Comparison of ENCODE assay signal across 19 cellular contexts in genomic region chr10:118704711-118705110, GRCh38. TPM values are rescaled to one million over a fixed set of nuclear protein-coding genes. Genes with fewer than 3 reads are reported as not detected.
DNase-seq lines count a peak whose midpoint lies in the region; ATAC-seq, FAIRE-seq and TF ChIP-seq lines count a peak whose summit lies in the region.
"Had no signal": no experiment of that assay in that cellular context is flagged by ENCODE, and none has a peak within 500 bp of the region (broad histone marks: within the 10 kb centered on the region; RNA-seq: fewer than 3 reads in every experiment).

No MANE protein-coding gene starts in this region.

- CTCF ChIA-PET in CD4-positive, alpha-beta T cell (lab: Charles Lee) = no interaction called here

- no peak for DNase-seq in CD4-positive, alpha-beta T cell
- DNase-seq in GM23338 (ENCODE audit: low spot score) (peak; percentile 14), astrocyte (ENCODE audit: low read depth) (no peak), epithelial cell of prostate (ENCODE audit: low read depth, low spot score) (no peak), GM19239 (ENCODE audit: insufficient read length, low spot score) (no peak), SJCRH30 (no peak)
- no peak for DNase-seq in stimulated activated CD4-positive, alpha-beta T cell treated with anti-CD3 and anti-CD28 coated beads, Interleukin-1b, Interleukin-23, amount 100 ng/mL, for 48 hours
- DNase-seq: AML-193; CD4-positive, alpha-beta memory T cell; COR-L47; DMS153; DMS79 treated with DMSO at 0.1 percent for 48 hours; GF-D8 had no signal

- FAIRE-seq in astrocyte (lab: Jason Lieb, UNC) (no peak), GM19239 (lab: Jason Lieb, UNC) (no peak)
- FAIRE-seq: A549, H1 had no signal

- H3K36me3 ChIP-seq in GM23338 (ENCODE audit: insufficient read depth) (no peaks in the 10 kb centered on the region; the same call in 1 of the 2 replicates), astrocyte (ENCODE audit: insufficient read depth, low read length) (peaks cover 8% of the 10 kb centered on the region), SJCRH30 (peaks cover 16% of the 10 kb centered on the region)

- no peaks in the 10 kb centered on the region for H3K9me3 ChIP-seq in CD4-positive, alpha-beta T cell (ENCODE audit: control insufficient read depth, low read length)
- H3K9me3 ChIP-seq in astrocyte (ENCODE audit: insufficient read depth, low read depth, low read length) (no peaks in the 10 kb centered on the region), SJCRH30 (replicated peaks) (no peaks in the 10 kb centered on the region)
- H3K9me3 ChIP-seq: A549, HAP-1 had no signal

- no peak overlapping the region for H3K4me3 Mint-ChIP-seq in CD4-positive, alpha-beta T cell
- H3K4me3 Mint-ChIP-seq in GM23338 (no peak overlapping the region), astrocyte (ENCODE audit: unreplicated experiment) (no peak overlapping the region)
- H3K4me3 Mint-ChIP-seq: CD4-positive, alpha-beta memory T cell had no signal

- no peaks in the 10 kb centered on the region for H3F3A ChIP-seq in GM23338 (replicated peaks; ENCODE audit: low read depth)

- no peak for ATAC-seq in CD4-positive, alpha-beta T cell (ENCODE audit: poor library complexity)
- no peak for ATAC-seq in GM23338
- no peak for ATAC-seq in HG02840 (IDR thresholded peaks at IDR 0.05; ENCODE audit: low FRiP score, unreplicated experiment)
- ATAC-seq: A549 had no signal

- no peak overlapping the region for H3K27ac ChIP-seq in CD4-positive, alpha-beta T cell (ENCODE audit: low read depth, low read length)
- no peak overlapping the region; the same call in 1 of the 2 replicates for H3K27ac ChIP-seq in GM23338 (ENCODE audit: low read depth)
- H3K27ac ChIP-seq in astrocyte (ENCODE audit: low read depth, low read length) = no peak overlapping the region
- peak overlapping the region; percentile 15 for H3K27ac ChIP-seq in epithelial cell of prostate
- H3K27ac ChIP-seq in SJCRH30 = no peak overlapping the region
- H3K27ac ChIP-seq: 22Rv1, A549, C4-2B had no signal

- no peaks in the 10 kb centered on the region for H3K9me3 Mint-ChIP-seq in CD4-positive, alpha-beta T cell
- H3K9me3 Mint-ChIP-seq in GM23338 = no peaks in the 10 kb centered on the region
- peaks cover 2% of the 10 kb centered on the region for H3K9me3 Mint-ChIP-seq in astrocyte (ENCODE audit: unreplicated experiment)
- H3K9me3 Mint-ChIP-seq: CD4-positive, alpha-beta memory T cell had no signal

- no peaks in the 10 kb centered on the region for H3K27me3 ChIP-seq in CD4-positive, alpha-beta T cell (ENCODE audit: control insufficient read depth, insufficient read depth, low read length)
- no peaks in the 10 kb centered on the region for H3K27me3 ChIP-seq in GM23338 (ENCODE audit: insufficient read depth)
- no peaks in the 10 kb centered on the region for H3K27me3 ChIP-seq in astrocyte (ENCODE audit: insufficient read depth, low read length)
- H3K27me3 ChIP-seq in SJCRH30 = no peaks in the 10 kb centered on the region

- H2AFZ ChIP-seq in GM23338 = no peak overlapping the region
- no peak overlapping the region for H2AFZ ChIP-seq in astrocyte (ENCODE audit: low read depth, low read length)

- peaks cover 9% of the 10 kb centered on the region; the same call in 1 of the 2 replicates for H3K4me1 ChIP-seq in GM23338 (ENCODE audit: insufficient read depth)
- H3K4me1 ChIP-seq in astrocyte (ENCODE audit: insufficient read depth, low read length) = no peaks in the 10 kb centered on the region
- H3K4me1 ChIP-seq in SJCRH30 = no peaks in the 10 kb centered on the region
- H3K4me1 ChIP-seq: A549 had no signal

- H3K4me1 Mint-ChIP-seq in CD4-positive, alpha-beta T cell (ENCODE audit: low read depth) = peaks cover 46% of the 10 kb centered on the region
- H3K4me1 Mint-ChIP-seq in GM23338 = peaks cover 32% of the 10 kb centered on the region
- H3K4me1 Mint-ChIP-seq in astrocyte (ENCODE audit: low read depth, unreplicated experiment) = peaks cover 19% of the 10 kb centered on the region

- peaks cover 63% of the 10 kb centered on the region for H3K79me2 ChIP-seq in GM23338 (replicated peaks; ENCODE audit: insufficient read depth)
- peaks cover 8% of the 10 kb centered on the region for H3K79me2 ChIP-seq in astrocyte (ENCODE audit: insufficient read depth, low read length)

- no peak overlapping the region for H3K4me3 ChIP-seq in GM23338
- H3K4me3 ChIP-seq in astrocyte (ENCODE audit: insufficient read depth, low read depth, low read length) = no peak overlapping the region
- H3K4me3 ChIP-seq in SJCRH30 = no peak overlapping the region
- H3K4me3 ChIP-seq: A549, HAP-1 had no signal

- H4K20me1 ChIP-seq in GM23338 (replicated peaks; ENCODE audit: insufficient read depth) = peaks cover 3% of the 10 kb centered on the region; the same call in 1 of the 2 replicates
- H4K20me1 ChIP-seq in astrocyte (ENCODE audit: insufficient read depth, low read length) = peaks cover 20% of the 10 kb centered on the region

- H3K27ac Mint-ChIP-seq in CD4-positive, alpha-beta T cell = peak overlapping the region; percentile 25
- H3K27ac Mint-ChIP-seq in GM23338 (peak overlapping the region; percentile 72), astrocyte (ENCODE audit: unreplicated experiment) (peak overlapping the region; percentile 3)

- H3K9ac ChIP-seq in astrocyte (ENCODE audit: low read length) = no peak overlapping the region

- TF ChIP-seq CTCF in CD4-positive, alpha-beta T cell (IDR thresholded peaks at IDR 0.05) = no peak
- no peak for TF ChIP-seq CTCF in GM23338 (conservative IDR thresholded peaks at IDR 0.05; ENCODE audit: low read depth in 2 of 2)
- TF ChIP-seq CTCF in astrocyte (IDR thresholded peaks at IDR 0.05; ENCODE audit: insufficient read depth, low read depth, low read length) = no peak

- H3K9me2 ChIP-seq in GM23338 (ENCODE audit: insufficient read depth) = no peaks in the 10 kb centered on the region

- POLR2A ChIA-PET in CD4-positive, alpha-beta T cell (lab: Charles Lee) = interaction anchor here (0.6 kb wide), 3 partner anchors 30 to 362 kb away, joined by 3 to 4 read pairs (median 3); no protein-coding TSS in a partner anchor

- H3K36me3 Mint-ChIP-seq in CD4-positive, alpha-beta T cell (ENCODE audit: low read depth) = peaks cover 52% of the 10 kb centered on the region
- peaks cover 30% of the 10 kb centered on the region; the same call in 2 of the 3 replicates for H3K36me3 Mint-ChIP-seq in GM23338 (ENCODE audit: low read depth)
- peaks cover 4% of the 10 kb centered on the region for H3K36me3 Mint-ChIP-seq in astrocyte (ENCODE audit: low read depth, unreplicated experiment)

- no peaks in the 10 kb centered on the region for H3K27me3 Mint-ChIP-seq in CD4-positive, alpha-beta T cell
- H3K27me3 Mint-ChIP-seq in GM23338 (ENCODE audit: insufficient read depth, low read depth, poor library complexity) = no peaks in the 10 kb centered on the region
- H3K27me3 Mint-ChIP-seq in astrocyte (ENCODE audit: low read depth, unreplicated experiment) = no peaks in the 10 kb centered on the region
- H3K27me3 Mint-ChIP-seq: CD4-positive, alpha-beta memory T cell had no signal

- H3K4me2 ChIP-seq in GM23338 = no peak overlapping the region
- no peak overlapping the region for H3K4me2 ChIP-seq in astrocyte (ENCODE audit: low read length)
- H3K4me2 ChIP-seq: A549 had no signal

- intact Hi-C loops in CD4-positive, alpha-beta T cell (cut with DNase I, micrococcal nuclease) = no loop called here

TF ChIP-seq in GM23338, 12 proteins besides CTCF, POLR2A, EP300 and RAD21 (continues in another document):
- no peak for TF ChIP-seq JUNB (IDR thresholded peaks at IDR 0.05; ENCODE audit: unreplicated experiment)
- no peak for TF ChIP-seq POLR2AphosphoS5 (IDR thresholded peaks at IDR 0.05; ENCODE audit: low read depth)
- no peak for TF ChIP-seq EZH2 (IDR thresholded peaks at IDR 0.05; ENCODE audit: low read depth, unreplicated experiment)
- TF ChIP-seq ETS1 (IDR thresholded peaks at IDR 0.05) = no peak
- no peak for TF ChIP-seq EZH2phosphoT487 (IDR thresholded peaks at IDR 0.05; ENCODE audit: unreplicated experiment)
- TF ChIP-seq ZNF114 (CRISPR knock-in tag; IDR thresholded peaks at IDR 0.05) = no peak
- TF ChIP-seq CREB1 (CRISPR knock-in tag; IDR thresholded peaks at IDR 0.05; ENCODE audit: low read depth) = no peak

RNA-seq across cellular contexts. Expression of gene CACUL1, which starts 50.1 kb away (rescaled TPM):
- 10 to 100 TPM; 36.7 to 37.4 TPM for total RNA-seq in CD4-positive, alpha-beta T cell
- 31.3 and 46.4 TPM in 2 replicates for total RNA-seq in GM23338 (2014; rRNA removed; shearing (Covaris generic))
- 47.2 and 59.4 TPM in 2 replicates for polyA plus RNA-seq in GM23338 (2016; fragmentation: Nextera tagmentation; extraction: Ambion mirVana)
- total RNA-seq in astrocyte = 49.9 and 52.4 TPM in 2 replicates
- 50.4 and 52.7 TPM in 2 replicates for total RNA-seq in SJCRH30 (2014; rRNA removed; shearing (Covaris generic))

Comparison
In these comparisons a context has a peak if more than half of its experiments do, and no peak if none do; other contexts are left out.
1. H3K27ac Mint-ChIP-seq: peak in every context shown above with its lines; median percentile 72 in GM23338; 25 in CD4-positive, alpha-beta T cell; 3 in astrocyte.